ENCODE assay signal across 9 cellular contexts in the genomic region with DNA sequence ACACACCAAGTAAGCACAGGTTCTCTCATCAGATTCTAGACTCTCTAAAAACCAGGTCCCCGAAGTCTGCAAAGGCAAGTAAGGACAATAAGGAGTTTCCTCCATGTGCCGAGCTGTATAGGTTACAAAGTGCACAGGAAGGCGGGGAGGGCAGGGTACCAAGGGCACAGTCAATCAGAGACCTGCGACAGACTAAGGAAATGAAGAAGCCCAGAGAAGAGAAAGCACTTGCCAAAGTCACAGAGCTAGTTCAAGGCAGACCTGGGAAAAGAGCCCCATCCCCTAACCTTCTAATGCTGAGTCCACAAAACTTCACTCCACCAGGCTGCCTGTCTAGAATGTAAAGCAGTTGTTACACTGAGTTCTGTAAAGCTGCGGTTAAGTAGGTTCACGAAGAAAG. TPM values are rescaled to one million over a fixed set of nuclear protein-coding genes. Genes with fewer than 3 reads are reported as not detected.
DNase-seq lines count a peak whose midpoint lies in the region; ATAC-seq, FAIRE-seq and TF ChIP-seq lines count a peak whose summit lies in the region.
"Had no signal": no experiment of that assay in that cellular context is flagged by ENCODE, and none has a peak within 500 bp of the region (broad histone marks: within the 10 kb centered on the region; RNA-seq: fewer than 3 reads in every experiment).

No MANE protein-coding gene starts in this region.

- H3K27ac ChIP-seq in HepG2 (ENCODE audit: extremely low read length, insufficient read depth, low read length) (peak overlapping the region; percentile 69), right lobe of liver (no peak overlapping the region)

- H3K4me1 Mint-ChIP-seq in mesothelial cell of epicardium = peaks cover 13% of the 10 kb centered on the region

- 9% methylated on average over 6 of the region's 6 CpGs for WGBS in HepG2 (ENCODE audit: low lambda C conversion rate)
- 39% methylated on average over 6 of the region's 6 CpGs for WGBS in right lobe of liver (ENCODE audit: insufficient coverage, low coverage, low lambda C conversion rate, missing lambda C conversion rate)

- peak overlapping the region; percentile 70 for H3K4me3 Mint-ChIP-seq in mesothelial cell of epicardium

- CTCF ChIA-PET in HepG2 (lab: Yijun Ruan, JAX; ENCODE audit: low intra/inter-chr PET ratio, low total read pairs) = no interaction called here

- no peaks in the 10 kb centered on the region for H3K9me3 Mint-ChIP-seq in mesothelial cell of epicardium

- peaks cover 47% of the 10 kb centered on the region for H3K79me2 ChIP-seq in HepG2 (ENCODE audit: insufficient read depth, low read length)

- intact Hi-C loops in HepG2 (cut with micrococcal nuclease; ENCODE audit: unreplicated experiment) (no loop called here), right lobe of liver (cut with DNase I) (no loop called here)

- TF ChIP-seq CTCF in HepG2 (CRISPR knock-in tag; IDR thresholded peaks at IDR 0.05) = no peak
- no peak for TF ChIP-seq CTCF in right lobe of liver (IDR thresholded peaks at IDR 0.05)
- TF ChIP-seq CTCF in astrocyte of the cerebellum (IDR thresholded peaks at IDR 0.05; ENCODE audit: low read depth, low read length, missing control alignments) = no peak
- no peak for TF ChIP-seq CTCF in mesothelial cell of epicardium (IDR thresholded peaks at IDR 0.05; ENCODE audit: unreplicated experiment)

- H3K36me3 ChIP-seq in HepG2 (replicated peaks in 1 of 2; ENCODE audit: control insufficient read depth in 1 of 2, insufficient read depth in 2 of 2, low read length in 2 of 2) (peaks cover 20 to 41% of the 10 kb centered on the region in 2 experiments), right lobe of liver (peaks cover 5 to 32% (median 18%) of the 10 kb centered on the region in 4 donors)

- H3K36me3 Mint-ChIP-seq in mesothelial cell of epicardium = peaks cover 6% of the 10 kb centered on the region

- peak overlapping the region; percentile 89 for H3K27ac Mint-ChIP-seq in mesothelial cell of epicardium

- peaks cover 7% of the 10 kb centered on the region for H3K27me3 Mint-ChIP-seq in mesothelial cell of epicardium (ENCODE audit: low read depth)

- H3K4me3 ChIP-seq in HepG2 (replicated peaks in 1 of 3; ENCODE audit: insufficient read depth in 1 of 3, low read depth in 2 of 3, low read length in 3 of 3) = peak overlapping the region; percentile 75 to 95 (median 90)
- H3K4me3 ChIP-seq in right lobe of liver = no peak overlapping the region
- peak overlapping the region; percentile 100 for H3K4me3 ChIP-seq in astrocyte of the cerebellum (ENCODE audit: low read depth, low read length)

- peak overlapping the region; percentile 95 for H3K4me2 ChIP-seq in HepG2 (ENCODE audit: low read depth, low read length)

- in situ Hi-C loops in HepG2 (cut with HindIII; ENCODE audit: extremely low pct_ligation_motif_present, low pct_unique_long_range_greater_than_20kb) = no loop called here
- in situ Hi-C loops in astrocyte of the cerebellum (cut with HindIII; ENCODE audit: low sequenced_read_pairs) = no loop called here

- H3K9me3 ChIP-seq in HepG2 (ENCODE audit: low read length) (no peaks in the 10 kb centered on the region), right lobe of liver (no peaks in the 10 kb centered on the region)

- peak; percentile 60 for FAIRE-seq in HepG2 (lab: Jason Lieb, UNC)

- no peak for DNase-seq in HepG2 (ENCODE audit: low spot score)
- DNase-seq in right lobe of liver = no peak
- DNase-seq in astrocyte of the cerebellum (ENCODE audit: low read depth) = no peak
- no peak for DNase-seq in mesothelial cell of epicardium (ENCODE audit: low spot score in 2 of 2, unreplicated experiment in 2 of 2)
- no peak for DNase-seq in amniotic stem cell (lab: John Stamatoyannopoulos, UW)
- no peak for DNase-seq in HuH-7 (ENCODE audit: low spot score)
- no peak for DNase-seq in NOMO-1 treated with DMSO at 0.1 percent for 48 hours (lab: John Stamatoyannopoulos, UW; ENCODE audit: unreplicated experiment)
- no peak for DNase-seq in NCI-H524 treated with DMSO at 0.1 percent for 48 hours (lab: John Stamatoyannopoulos, UW)
- DNase-seq: COR-L47 had no signal

- TSS peak; percentile 44 for BruUV-seq in HepG2 (replicated peaks; lab: Mats Ljungman, UMichigan)

- peaks cover 14% of the 10 kb centered on the region for H4K20me1 ChIP-seq in HepG2 (ENCODE audit: insufficient read depth, low read length)

- POLR2A ChIA-PET in HepG2 (lab: Yijun Ruan, JAX) = interaction anchor here (0.9 kb wide), 1 partner anchor 15 kb away, joined by 3 read pairs; no protein-coding TSS in a partner anchor

- no peak overlapping the region for H2AFZ ChIP-seq in HepG2 (ENCODE audit: low read length)

- no peaks in the 10 kb centered on the region; a peak in 1 of 5 replicates for H3K27me3 ChIP-seq in HepG2 (ENCODE audit: control insufficient read depth in 1 of 2, insufficient read depth in 2 of 2, low read length in 2 of 2)
- H3K27me3 ChIP-seq in right lobe of liver = no peaks in the 10 kb centered on the region

- no peak for TF ChIP-seq RAD21 in HepG2 (CRISPR knock-in tag; IDR thresholded peaks at IDR 0.05)

- no peak for TF ChIP-seq EP300 in HepG2 (IDR thresholded peaks at IDR 0.05; ENCODE audit: low read depth in 2 of 2, low read length in 2 of 2)
- no peak for TF ChIP-seq EP300 in HepG2 (CRISPR knock-in tag; IDR thresholded peaks at IDR 0.05; ENCODE audit: borderline replicate concordance)

- peaks cover 64% of the 10 kb centered on the region for H3K4me1 ChIP-seq in HepG2 (ENCODE audit: insufficient read depth, low read length)
- peaks cover 0 to 35% (median 8%) of the 10 kb centered on the region in 4 donors for H3K4me1 ChIP-seq in right lobe of liver

- H3K9ac ChIP-seq in HepG2 (ENCODE audit: insufficient read depth, low read depth, low read length) = peak overlapping the region; percentile 76

- ATAC-seq in HepG2 (no peak), right lobe of liver (no peak)

- TF ChIP-seq POLR2A in HepG2 (IDR thresholded peaks at IDR 0.05; ENCODE audit: insufficient read depth in 1 of 2, low read depth in 2 of 2, low read length in 2 of 2) (peak in 1 of 2 experiments; percentile 23; a peak in 1 of 4 replicates), right lobe of liver (IDR thresholded peaks at IDR 0.05) (no peak)

TF ChIP-seq in HepG2, 621 proteins besides CTCF, POLR2A, EP300 and RAD21 (continues in another document):
- no peak for TF ChIP-seq GABPA (IDR thresholded peaks at IDR 0.05; ENCODE audit: low read depth, low read length)
- peak; percentile 40; the same call in 1 of the 2 replicates for TF ChIP-seq GABPA (CRISPR knock-in tag; IDR thresholded peaks at IDR 0.05; ENCODE audit: low read depth)

RNA-seq across cellular contexts. Expression of a gene that starts 1.7 kb away (rescaled TPM):
- 391 and 418 TPM in 2 replicates for total RNA-seq in HepG2 (2016; rRNA removed; fragmentation: Illumina TruSeq; extraction: Trizol)
- 232 and 239 TPM in 2 replicates for total RNA-seq in HepG2 (2016; cell fraction: cytosol; rRNA removed; fragmentation: Illumina TruSeq; extraction: Trizol; ENCODE audit: low read depth)
- 366 and 400 TPM in 2 replicates for total RNA-seq in HepG2 (2016; cell fraction: insoluble cytoplasmic fraction; rRNA removed; fragmentation: Illumina TruSeq; extraction: Trizol)
- 335 TPM in 2 replicates for total RNA-seq in HepG2 (2016; cell fraction: membrane; rRNA removed; fragmentation: Illumina TruSeq; extraction: Trizol)
- total RNA-seq in HepG2 (2016; cell fraction: nucleus; rRNA removed; fragmentation: Illumina TruSeq; extraction: Trizol) = 176 and 181 TPM in 2 replicates
- 266 and 288 TPM in 2 replicates for polyA plus RNA-seq in HepG2 (2011; rRNA removed)
- 264 and 374 TPM in 2 replicates for polyA plus RNA-seq in HepG2 (2011; cell fraction: cytosol; rRNA removed)
- 204 and 219 TPM in 2 replicates for polyA plus RNA-seq in HepG2 (2011; cell fraction: nucleus; rRNA removed)
- polyA plus RNA-seq in HepG2 (2012) = 224 and 231 TPM in 2 replicates
- 171 and 195 TPM in 2 replicates for polyA plus RNA-seq in HepG2 (2016; cell fraction: cytosol; fragmentation: Illumina TruSeq; extraction: Trizol; ENCODE audit: low read depth)
- 327 and 374 TPM in 2 replicates for polyA plus RNA-seq in HepG2 (2016; cell fraction: insoluble cytoplasmic fraction; fragmentation: Illumina TruSeq; extraction: Trizol; ENCODE audit: low read depth)
- polyA plus RNA-seq in HepG2 (2016; cell fraction: membrane; fragmentation: Illumina TruSeq; extraction: Trizol; ENCODE audit: low read depth) = 204 and 212 TPM in 2 replicates
- 222 and 239 TPM in 2 replicates for polyA plus RNA-seq in HepG2 (2016; cell fraction: nucleus; fragmentation: Illumina TruSeq; extraction: Trizol; ENCODE audit: insufficient read depth, low read depth)
- 289 and 526 TPM in 2 replicates for polyA minus RNA-seq in HepG2 (2011; rRNA and poly(A)+ RNA removed; ENCODE audit: low replicate concordance)
- polyA minus RNA-seq in HepG2 (2011; cell fraction: cytosol; rRNA and poly(A)+ RNA removed) = 174 and 198 TPM in 2 replicates
- polyA minus RNA-seq in HepG2 (2011; cell fraction: nucleus; rRNA and poly(A)+ RNA removed) = 192 and 208 TPM in 2 replicates
- 10 to 100 TPM; 49.1 to 74.7 (median 64.4) TPM for total RNA-seq in right lobe of liver
- total RNA-seq in mesothelial cell of epicardium = 138 to 146 TPM (median 138 TPM) in 3 replicates

RNA-seq across cellular contexts. Expression of a gene that starts 26.5 kb away (rescaled TPM):
- 0.09 TPM in 1 of 2 replicates, not detected in the other for total RNA-seq in HepG2 (2016; rRNA removed; fragmentation: Illumina TruSeq; extraction: Trizol)
- total RNA-seq in HepG2 (2016; cell fraction: cytosol; rRNA removed; fragmentation: Illumina TruSeq; extraction: Trizol; ENCODE audit: low read depth) = 0.71 TPM in 1 of 2 replicates, not detected in the other
- 0.22 TPM in 1 of 2 replicates, not detected in the other for total RNA-seq in HepG2 (2016; cell fraction: insoluble cytoplasmic fraction; rRNA removed; fragmentation: Illumina TruSeq; extraction: Trizol)
- not detected in 2 replicates for total RNA-seq in HepG2 (2016; cell fraction: membrane; rRNA removed; fragmentation: Illumina TruSeq; extraction: Trizol)
- total RNA-seq in HepG2 (2016; cell fraction: nucleus; rRNA removed; fragmentation: Illumina TruSeq; extraction: Trizol) = not detected in 2 replicates
- polyA plus RNA-seq in HepG2 (2011; rRNA removed) = not detected in 2 replicates
- polyA plus RNA-seq in HepG2 (2011; cell fraction: cytosol; rRNA removed) = not detected in 2 replicates
- polyA plus RNA-seq in HepG2 (2011; cell fraction: nucleus; rRNA removed) = 0.19 and 0.24 TPM in 2 replicates
- polyA plus RNA-seq in HepG2 (2012) = 0.59 TPM in 1 of 2 replicates, not detected in the other
- not detected in 2 replicates for polyA plus RNA-seq in HepG2 (2016; cell fraction: cytosol; fragmentation: Illumina TruSeq; extraction: Trizol; ENCODE audit: low read depth)
- polyA plus RNA-seq in HepG2 (2016; cell fraction: insoluble cytoplasmic fraction; fragmentation: Illumina TruSeq; extraction: Trizol; ENCODE audit: low read depth) = not detected in 2 replicates
- polyA plus RNA-seq in HepG2 (2016; cell fraction: membrane; fragmentation: Illumina TruSeq; extraction: Trizol; ENCODE audit: low read depth) = not detected in 2 replicates
- 0.80 and 2.1 TPM in 2 replicates for polyA plus RNA-seq in HepG2 (2016; cell fraction: nucleus; fragmentation: Illumina TruSeq; extraction: Trizol; ENCODE audit: insufficient read depth, low read depth)
- 0.21 TPM in 1 of 2 replicates, not detected in the other for polyA minus RNA-seq in HepG2 (2011; rRNA and poly(A)+ RNA removed; ENCODE audit: low replicate concordance)
- not detected in 2 replicates for polyA minus RNA-seq in HepG2 (2011; cell fraction: cytosol; rRNA and poly(A)+ RNA removed)
- polyA minus RNA-seq in HepG2 (2011; cell fraction: nucleus; rRNA and poly(A)+ RNA removed) = 0.87 TPM in 1 of 2 replicates, not detected in the other
- under 1 TPM in 2 of 6 experiments, not detected in 4; 0.32 to 0.43 TPM for total RNA-seq in right lobe of liver
- total RNA-seq in mesothelial cell of epicardium = 0.73 to 1.9 TPM (median 0.96 TPM) in 3 replicates

Comparison
In these comparisons a context has a peak if more than half of its experiments do, and no peak if none do; other contexts are left out.
1. H3K4me3 ChIP-seq: peak in HepG2 (3 of 3) and astrocyte of the cerebellum (single experiment); none in right lobe of liver (0 of 3).